15 cellular contexts compared by ENCODE assay signal in genomic region chr1:9691726-9692125, GRCh38. TPM values are rescaled to one million over a fixed set of nuclear protein-coding genes. Genes with fewer than 3 reads are reported as not detected.
DNase-seq lines count a peak whose midpoint lies in the region; ATAC-seq and TF ChIP-seq lines count a peak whose summit lies in the region.
"Had no signal": no experiment of that assay in that cellular context is flagged by ENCODE, and none has a peak within 500 bp of the region (broad histone marks: within the 10 kb centered on the region; RNA-seq: fewer than 3 reads in every experiment).

No MANE protein-coding gene starts in this region.

- peaks cover 0 to 3% (median 0%) of the 10 kb centered on the region in 3 donors for H3K27me3 Mint-ChIP-seq in CD14-positive monocyte (ENCODE audit: low read depth in 3 of 3)
- H3K27me3 Mint-ChIP-seq in activated T-helper 17 cell treated with anti-CD3 and anti-CD28 coated beads, Interleukin-2, amount 50 U/mL, for 72 hours, result no peaks in the 10 kb centered on the region
- peaks cover 2 to 14% (median 2%) of the 10 kb centered on the region in 3 donors for H3K27me3 Mint-ChIP-seq in immature natural killer cell (ENCODE audit: low read depth in 3 of 3)

- no CpG with 5 or more reads among the region's 5 CpGs for WGBS in trophoblast cell (ENCODE audit: extremely low coverage, insufficient coverage, insufficient read length)

- H4K91ac ChIP-seq in trophoblast cell (ENCODE audit: low read depth, low read length), result no peak overlapping the region

- H3K79me1 ChIP-seq in trophoblast cell (ENCODE audit: low read length), result peaks cover 2% of the 10 kb centered on the region

- H3K4me1 ChIP-seq in trophoblast cell (ENCODE audit: control insufficient read depth in 1 of 2, insufficient read depth in 2 of 2, low read length in 2 of 2), result peaks cover 16 to 17% of the 10 kb centered on the region in 2 experiments

- no peak overlapping the region for H3K23ac ChIP-seq in trophoblast cell (ENCODE audit: low read length)

- no peak overlapping the region for H4K12ac ChIP-seq in trophoblast cell (ENCODE audit: low read depth, low read length)

- no peak overlapping the region for H3K4ac ChIP-seq in trophoblast cell (ENCODE audit: low read depth, low read length)

- H3K27ac Mint-ChIP-seq in CD14-positive monocyte (peak overlapping the region in 5 of 7 donors; percentile 25 to 90 (median 47)), immature natural killer cell (peak overlapping the region; percentile 29 to 91 (median 84))
- H3K27ac Mint-ChIP-seq in activated T-helper 17 cell treated with anti-CD3 and anti-CD28 coated beads, Interleukin-2, amount 50 U/mL, for 72 hours, result peak overlapping the region; percentile 85
- H3K27ac Mint-ChIP-seq: nephron had no signal

- peaks cover 2% of the 10 kb centered on the region for H3K79me2 ChIP-seq in trophoblast cell (ENCODE audit: control insufficient read depth, insufficient read depth, low read length, poor library complexity)

- no peak for ATAC-seq in activated T-helper 17 cell treated with anti-CD3 and anti-CD28 coated beads, Interleukin-2, amount 50 U/mL, for 72 hours (replicated peaks)
- ATAC-seq in HG03469 (IDR thresholded peaks at IDR 0.05; ENCODE audit: unreplicated experiment) (no peak), GM18858 (IDR thresholded peaks at IDR 0.05; ENCODE audit: unreplicated experiment) (no peak), HG03039 (IDR thresholded peaks at IDR 0.05; ENCODE audit: unreplicated experiment) (no peak)
- ATAC-seq: left cardiac atrium had no signal

- H3K4me3 ChIP-seq in H7 (ENCODE audit: insufficient read depth, low read depth, low read length) (no peak overlapping the region), trophoblast cell (ENCODE audit: low read depth, low read length) (no peak overlapping the region)
- H3K4me3 ChIP-seq: sigmoid colon had no signal

- peaks cover 58% of the 10 kb centered on the region for H3K4me1 Mint-ChIP-seq in CD14-positive monocyte
- H3K4me1 Mint-ChIP-seq in activated T-helper 17 cell treated with anti-CD3 and anti-CD28 coated beads, Interleukin-2, amount 50 U/mL, for 72 hours, result peaks cover 23% of the 10 kb centered on the region
- H3K4me1 Mint-ChIP-seq in immature natural killer cell, result peaks cover 66 to 80% of the 10 kb centered on the region in 2 donors

- H3K9me3 Mint-ChIP-seq in CD14-positive monocyte (peaks cover 0 to 1% (median 0%) of the 10 kb centered on the region in 7 donors), immature natural killer cell (no peaks in the 10 kb centered on the region)
- H3K9me3 Mint-ChIP-seq in activated T-helper 17 cell treated with anti-CD3 and anti-CD28 coated beads, Interleukin-2, amount 50 U/mL, for 72 hours, result no peaks in the 10 kb centered on the region
- H3K9me3 Mint-ChIP-seq: nephron had no signal

- H3K36me3 Mint-ChIP-seq in CD14-positive monocyte (peaks cover 35 to 57% of the 10 kb centered on the region in 2 donors), immature natural killer cell (peaks cover 0 to 20% (median 18%) of the 10 kb centered on the region in 3 donors)
- peaks cover 72% of the 10 kb centered on the region for H3K36me3 Mint-ChIP-seq in activated T-helper 17 cell treated with anti-CD3 and anti-CD28 coated beads, Interleukin-2, amount 50 U/mL, for 72 hours (ENCODE audit: low read depth)

- H3K14ac ChIP-seq in trophoblast cell (ENCODE audit: low read length), result no peak overlapping the region

- H2BK12ac ChIP-seq in trophoblast cell (ENCODE audit: low read length), result no peak overlapping the region

- H4K8ac ChIP-seq in trophoblast cell (ENCODE audit: low read depth, low read length), result no peak overlapping the region

- no peak overlapping the region for H2BK120ac ChIP-seq in trophoblast cell (ENCODE audit: insufficient read depth, low read length, poor library complexity)

- no peak overlapping the region for H3K27ac ChIP-seq in trophoblast cell (ENCODE audit: low read depth, low read length)
- H3K27ac ChIP-seq: sigmoid colon had no signal

- no peak for TF ChIP-seq CTCF in CD14-positive monocyte (IDR thresholded peaks at IDR 0.05)

- H3K18ac ChIP-seq in trophoblast cell (ENCODE audit: low read length), result no peak overlapping the region

- intact Hi-C loops in CD14-positive monocyte (cut with micrococcal nuclease), result no loop called here

- DNase-seq in CD14-positive monocyte (ENCODE audit: low spot score) (no peak), H7 (peak; percentile 20), immature natural killer cell (no peak), trophoblast cell (no peak)
- DNase-seq: activated CD4-positive, alpha-beta T cell treated with anti-CD3 and anti-CD28 coated beads, Interleukin-2, amount 50 U/mL, for 4 hours; amniotic stem cell; C1 segment of cervical spinal cord; left cardiac atrium; NCI-H2029; sigmoid colon had no signal

- H3K9ac ChIP-seq in trophoblast cell (ENCODE audit: low read length), result no peak overlapping the region

- H3K4me3 Mint-ChIP-seq in CD14-positive monocyte (peak overlapping the region in 1 of 2 donors; percentile 6), immature natural killer cell (peak overlapping the region in 4 of 5 donors; percentile 2 to 92 (median 72))
- peak overlapping the region; percentile 86 for H3K4me3 Mint-ChIP-seq in activated T-helper 17 cell treated with anti-CD3 and anti-CD28 coated beads, Interleukin-2, amount 50 U/mL, for 72 hours

- no peak overlapping the region for H3K4me2 ChIP-seq in trophoblast cell (ENCODE audit: low read length)

- H3K36me3 ChIP-seq in H7 (replicated peaks; ENCODE audit: control insufficient read depth, insufficient read depth, low read length) (no peaks in the 10 kb centered on the region), trophoblast cell (ENCODE audit: control insufficient read depth in 1 of 2, insufficient read depth in 2 of 2, low read length in 2 of 2) (no peaks in the 10 kb centered on the region)

- peaks cover 33% of the 10 kb centered on the region for H3K27me3 ChIP-seq in H7 (ENCODE audit: control insufficient read depth, insufficient read depth, low read length)
- peaks cover 16% of the 10 kb centered on the region for H3K27me3 ChIP-seq in trophoblast cell (ENCODE audit: insufficient read depth, low read length)
- H3K27me3 ChIP-seq: sigmoid colon had no signal

- no peak overlapping the region for H2AK5ac ChIP-seq in trophoblast cell (ENCODE audit: low read length)

- H2BK5ac ChIP-seq in trophoblast cell (ENCODE audit: low read depth, low read length, poor library complexity), result no peak overlapping the region

- H2AFZ ChIP-seq in trophoblast cell (ENCODE audit: insufficient read depth, low read length, poor library complexity), result no peak overlapping the region

- peaks cover 1% of the 10 kb centered on the region for H3K9me3 ChIP-seq in trophoblast cell (ENCODE audit: insufficient read depth, low read depth, low read length)
- H3K9me3 ChIP-seq: sigmoid colon had no signal

RNA-seq across cellular contexts. Expression of gene PIK3CD, which starts 40.2 kb away (rescaled TPM):
- polyA plus RNA-seq in CD14-positive monocyte, result 10 to 100 TPM; 33.2 to 52.2 TPM
- 6.9 and 18.1 TPM in 2 replicates for total RNA-seq in H7 (2014; rRNA removed; shearing (Covaris generic))
- total RNA-seq in activated T-helper 17 cell treated with anti-CD3 and anti-CD28 coated beads, Interleukin-2, amount 50 U/mL, for 72 hours, result 100 to 1,000 TPM; 114 to 120 TPM
- polyA plus RNA-seq in immature natural killer cell, result 100 to 1,000 TPM in 1 of 3 donors, 10 to 100 TPM in 2; 43.4 to 133 (median 49.0) TPM
- 3.8 and 4.0 TPM in 2 replicates for polyA plus RNA-seq in trophoblast cell (2013)
